ENCODE assay signal across 15 cellular contexts in genomic region chr10:63929826-63930467, GRCh38.
DNase-seq lines count a peak whose midpoint lies in the region; FAIRE-seq and TF ChIP-seq lines count a peak whose summit lies in the region.
"Had no signal": no experiment of that assay in that cellular context is flagged by ENCODE, and none has a peak within 500 bp of the region (broad histone marks: within the 10 kb centered on the region; RNA-seq: fewer than 3 reads in every experiment).

No MANE protein-coding gene starts in this region.

- no peak overlapping the region for H2AFZ ChIP-seq in OCI-LY7 (ENCODE audit: low read length)

- no peaks in the 10 kb centered on the region for H3K79me1 ChIP-seq in mesendoderm (ENCODE audit: low read length)

- H2BK120ac ChIP-seq in mesendoderm (ENCODE audit: low read depth, low read length), result no peak overlapping the region

- H3K4me2 ChIP-seq in mesendoderm (ENCODE audit: low read length), result no peak overlapping the region
- H3K4me2 ChIP-seq in OCI-LY7 (ENCODE audit: low read length), result no peak overlapping the region
- H3K4me2 ChIP-seq: smooth muscle cell had no signal

- CTCF ChIA-PET in OCI-LY7 (lab: Charles Lee; ENCODE audit: unreplicated experiment), result no interaction called here

- no peaks in the 10 kb centered on the region for H3K9me3 ChIP-seq in OCI-LY7 (ENCODE audit: low read length)
- H3K9me3 ChIP-seq: testis had no signal

- H3K4me1 ChIP-seq in mesendoderm (ENCODE audit: control insufficient read depth, low read depth, low read length), result no peaks in the 10 kb centered on the region
- no peaks in the 10 kb centered on the region for H3K4me1 ChIP-seq in OCI-LY7 (ENCODE audit: insufficient read depth, low read length, poor library complexity, severe bottlenecking)
- H3K4me1 ChIP-seq: testis had no signal

- H3K56ac ChIP-seq in mesendoderm (ENCODE audit: low read length), result no peak overlapping the region

- H4K20me1 ChIP-seq in OCI-LY7 (ENCODE audit: insufficient read depth, low read length), result no peaks in the 10 kb centered on the region

- H3K36me3 ChIP-seq in mesendoderm (ENCODE audit: control insufficient read depth, insufficient read depth, low read length), result no peaks in the 10 kb centered on the region
- H3K36me3 ChIP-seq in OCI-LY7 (ENCODE audit: insufficient read depth, low read length), result no peaks in the 10 kb centered on the region

- H3K9me2 ChIP-seq in OCI-LY7 (ENCODE audit: insufficient read depth, low read length), result no peaks in the 10 kb centered on the region

- FAIRE-seq in frontal cortex (lab: Jason Lieb, UNC), result no peak
- FAIRE-seq: G401.6, islet of Langerhans had no signal

- H2BK5ac ChIP-seq in mesendoderm (ENCODE audit: low read length), result no peak overlapping the region

- no CpG with 5 or more reads among the region's 4 CpGs for WGBS in mesendoderm (ENCODE audit: extremely low coverage, insufficient coverage, low lambda C conversion rate)

- H3K18ac ChIP-seq in mesendoderm (ENCODE audit: low read length), result no peak overlapping the region

- TF ChIP-seq CTCF in OCI-LY7 (conservative IDR thresholded peaks at IDR 0.05; ENCODE audit: low read length), result no peak

- H3K27me3 ChIP-seq in mesendoderm (ENCODE audit: insufficient read depth, low read length, poor library complexity), result no peaks in the 10 kb centered on the region
- H3K27me3 ChIP-seq: testis had no signal

- no peak overlapping the region for H3K9ac ChIP-seq in mesendoderm (ENCODE audit: low read length)

- H2BK15ac ChIP-seq in mesendoderm (replicated peaks; ENCODE audit: low read depth), result no peak overlapping the region

- in situ Hi-C loops in Caki2 (cut with HindIII; ENCODE audit: low pct_unique_long_range_greater_than_20kb, low sequenced_read_pairs), result no loop called here

- DNase-seq in Caki2 (ENCODE audit: low read depth) (peak; percentile 18), LoVo (ENCODE audit: low spot score) (peak; percentile 5), NCI-H82 (lab: John Stamatoyannopoulos, UW) (peak; percentile 97), cerebellar cortex (ENCODE audit: low spot score) (peak; percentile 78), mesendoderm (no peak), GM19240 (ENCODE audit: insufficient read length, low spot score) (no peak), frontal cortex (ENCODE audit: low spot score in 2 of 2) (no peak), OCI-LY7 (ENCODE audit: low spot score) (no peak)
- DNase-seq: activated B cell treated with CpG ODN at 0.5 μM for 24 hours; naive thymus-derived CD4-positive, alpha-beta T cell; NCI-H774; testis had no signal

- no peak overlapping the region for H2AK5ac ChIP-seq in mesendoderm (ENCODE audit: low read length)

- H3K27ac ChIP-seq in mesendoderm (ENCODE audit: low read depth, low read length), result no peak overlapping the region
- H3K27ac ChIP-seq in OCI-LY7 (ENCODE audit: low read depth, low read length, poor library complexity, severe bottlenecking), result no peak overlapping the region
- H3K27ac ChIP-seq: testis had no signal

- POLR2A ChIA-PET in OCI-LY7 (lab: Charles Lee), result no interaction called here

- no peak overlapping the region for H4K8ac ChIP-seq in mesendoderm (ENCODE audit: low read depth, low read length)

- intact Hi-C loops in OCI-LY7 (cut with micrococcal nuclease; ENCODE audit: unreplicated experiment), result no loop called here

- BruUV-seq in OCI-LY7 (replicated peaks; lab: Mats Ljungman, UMichigan), result no TSS peak

- no peak overlapping the region for H4K5ac ChIP-seq in mesendoderm (ENCODE audit: low read length)

- no peak overlapping the region for H3K23ac ChIP-seq in mesendoderm (ENCODE audit: low read length)

- H3K4me3 ChIP-seq in mesendoderm (ENCODE audit: low read length) (no peak overlapping the region), OCI-LY7 (ENCODE audit: low read depth, low read length, poor library complexity, severe bottlenecking) (no peak overlapping the region)
- H3K4me3 ChIP-seq: smooth muscle cell, testis had no signal

- no peak overlapping the region for H3K4ac ChIP-seq in mesendoderm (ENCODE audit: low read depth, low read length)

- no peaks in the 10 kb centered on the region for H3K79me2 ChIP-seq in mesendoderm (ENCODE audit: control insufficient read depth, insufficient read depth, low read length)
- H3K79me2 ChIP-seq in OCI-LY7 (ENCODE audit: insufficient read depth, low read depth, low read length), result no peaks in the 10 kb centered on the region

Comparison
In these comparisons a context has a peak if more than half of its experiments do, and no peak if none do; other contexts are left out.
1. DNase-seq: peak in Caki2 (single experiment), LoVo (single experiment), NCI-H82 (single experiment) and cerebellar cortex (single experiment); none in mesendoderm (single experiment), GM19240 (single experiment), frontal cortex (0 of 2) and OCI-LY7 (single experiment).